In genomic region chr3:71378509-71378908, GRCh38 we compare ENCODE assay signal across 21 cellular contexts.
A peak's percentile ranks its signal among the peaks of the same experiment; 100 is the strongest.
DNase-seq lines count a peak whose midpoint lies in the region; ATAC-seq, FAIRE-seq and TF ChIP-seq lines count a peak whose summit lies in the region.
"Had no signal": no experiment of that assay in that cellular context is flagged by ENCODE, and none has a peak within 500 bp of the region (broad histone marks: within the 10 kb centered on the region; RNA-seq: fewer than 3 reads in every experiment).

No MANE protein-coding gene starts in this region.

- ATAC-seq in activated CD8-positive, alpha-beta T cell treated with anti-CD3 and anti-CD28 coated beads for 36 hours: no peak
- no peak for ATAC-seq in activated CD8-positive, alpha-beta T cell treated with anti-CD3 and anti-CD28 coated beads, Interleukin-2, amount 10 ng/mL, durations not matched to agents 7 days and 5 days
- ATAC-seq in naive thymus-derived CD8-positive, alpha-beta T cell: no peak
- ATAC-seq in GM18520 (IDR thresholded peaks at IDR 0.05; ENCODE audit: unreplicated experiment): no peak
- ATAC-seq: K562, SK-N-SH treated with all-trans-retinoic acid at 6 μM for 48 hours had no signal

- intact Hi-C loops in activated CD8-positive, alpha-beta T cell treated with anti-CD3 and anti-CD28 coated beads for 36 hours (cut with micrococcal nuclease): no loop called here

- peaks cover 85% of the 10 kb centered on the region for H3K4me1 Mint-ChIP-seq in activated CD8-positive, alpha-beta T cell treated with anti-CD3 and anti-CD28 coated beads for 36 hours (ENCODE audit: low read depth)
- H3K4me1 Mint-ChIP-seq in activated CD8-positive, alpha-beta T cell treated with anti-CD3 and anti-CD28 coated beads, Interleukin-2, amount 10 ng/mL, durations not matched to agents 7 days and 5 days (ENCODE audit: low read depth): peaks cover 30% of the 10 kb centered on the region
- peaks cover 40 to 89% (median 85%) of the 10 kb centered on the region in 4 donors for H3K4me1 Mint-ChIP-seq in naive thymus-derived CD8-positive, alpha-beta T cell
- H3K4me1 Mint-ChIP-seq in type B pancreatic cell (ENCODE audit: unreplicated experiment): peaks cover 31% of the 10 kb centered on the region

- H3K27ac Mint-ChIP-seq in activated CD8-positive, alpha-beta T cell treated with anti-CD3 and anti-CD28 coated beads for 36 hours: peak overlapping the region; percentile 84
- H3K27ac Mint-ChIP-seq in activated CD8-positive, alpha-beta T cell treated with anti-CD3 and anti-CD28 coated beads, Interleukin-2, amount 10 ng/mL, durations not matched to agents 7 days and 5 days: no peak overlapping the region
- peak overlapping the region in 7 of 10 donors; percentile 40 to 86 (median 63) for H3K27ac Mint-ChIP-seq in naive thymus-derived CD8-positive, alpha-beta T cell
- no peak overlapping the region for H3K27ac Mint-ChIP-seq in type B pancreatic cell

- peak; percentile 5 for FAIRE-seq in RCC 7860 (lab: Jason Lieb, UNC)
- peak; percentile 49 for FAIRE-seq in colon (lab: Jason Lieb, UNC)
- FAIRE-seq: D721Med, GM18507, K562 had no signal

- no peak for TF ChIP-seq CTCF in activated CD8-positive, alpha-beta T cell treated with anti-CD3 and anti-CD28 coated beads for 36 hours (IDR thresholded peaks at IDR 0.05)
- no peak for TF ChIP-seq CTCF in type B pancreatic cell (conservative IDR thresholded peaks at IDR 0.05)

- no peaks in the 10 kb centered on the region for H3K27me3 ChIP-seq in H7 (ENCODE audit: control insufficient read depth, insufficient read depth, low read length)

- peaks cover 36% of the 10 kb centered on the region for H3K36me3 Mint-ChIP-seq in activated CD8-positive, alpha-beta T cell treated with anti-CD3 and anti-CD28 coated beads for 36 hours (ENCODE audit: low read depth)
- peaks cover 8% of the 10 kb centered on the region for H3K36me3 Mint-ChIP-seq in activated CD8-positive, alpha-beta T cell treated with anti-CD3 and anti-CD28 coated beads, Interleukin-2, amount 10 ng/mL, durations not matched to agents 7 days and 5 days (ENCODE audit: low read depth)
- peaks cover 5 to 27% (median 20%) of the 10 kb centered on the region in 3 donors for H3K36me3 Mint-ChIP-seq in naive thymus-derived CD8-positive, alpha-beta T cell
- peaks cover 4% of the 10 kb centered on the region for H3K36me3 Mint-ChIP-seq in type B pancreatic cell

- DNase-seq in activated CD8-positive, alpha-beta T cell treated with anti-CD3 and anti-CD28 coated beads for 36 hours: no peak
- no peak for DNase-seq in activated CD8-positive, alpha-beta T cell treated with anti-CD3 and anti-CD28 coated beads, Interleukin-2, amount 10 ng/mL, durations not matched to agents 7 days and 5 days
- DNase-seq in RCC 7860 (ENCODE audit: low spot score) (no peak), type B pancreatic cell (ENCODE audit: extremely low spot score, unreplicated experiment) (no peak), H7 (no peak)
- no peak for DNase-seq in naive thymus-derived CD8-positive, alpha-beta T cell
- DNase-seq: C1 segment of cervical spinal cord, DMS53, GDM1, MM.1S, NCI-H1048, NCI-H1417 treated with DMSO at 0.1 percent for 48 hours, NCI-H187, NCI-H446 treated with DMSO at 0.1 percent for 48 hours had no signal

- CTCF ChIA-PET in activated CD8-positive, alpha-beta T cell treated with anti-CD3 and anti-CD28 coated beads for 36 hours (lab: Charles Lee): no interaction called here
- CTCF ChIA-PET in activated CD8-positive, alpha-beta T cell treated with anti-CD3 and anti-CD28 coated beads, Interleukin-2, amount 10 ng/mL, durations not matched to agents 7 days and 5 days (lab: Charles Lee): no interaction called here

- POLR2A ChIA-PET in activated CD8-positive, alpha-beta T cell treated with anti-CD3 and anti-CD28 coated beads for 36 hours (lab: Charles Lee): interaction anchor here (1.0 to 1.4 kb wide), 3 partner anchors 14 to 71 kb away, joined by 3 read pairs; no protein-coding TSS in a partner anchor
- POLR2A ChIA-PET in activated CD8-positive, alpha-beta T cell treated with anti-CD3 and anti-CD28 coated beads, Interleukin-2, amount 10 ng/mL, durations not matched to agents 7 days and 5 days (lab: Charles Lee): no interaction called here
- POLR2A ChIA-PET in naive thymus-derived CD8-positive, alpha-beta T cell (lab: Charles Lee): no interaction called here

- H3K27me3 Mint-ChIP-seq in activated CD8-positive, alpha-beta T cell treated with anti-CD3 and anti-CD28 coated beads for 36 hours: no peaks in the 10 kb centered on the region
- no peaks in the 10 kb centered on the region for H3K27me3 Mint-ChIP-seq in activated CD8-positive, alpha-beta T cell treated with anti-CD3 and anti-CD28 coated beads, Interleukin-2, amount 10 ng/mL, durations not matched to agents 7 days and 5 days (ENCODE audit: low read depth)
- H3K27me3 Mint-ChIP-seq in naive thymus-derived CD8-positive, alpha-beta T cell: no peaks in the 10 kb centered on the region
- no peaks in the 10 kb centered on the region for H3K27me3 Mint-ChIP-seq in type B pancreatic cell

- H3K9me3 Mint-ChIP-seq in activated CD8-positive, alpha-beta T cell treated with anti-CD3 and anti-CD28 coated beads for 36 hours: no peaks in the 10 kb centered on the region
- H3K9me3 Mint-ChIP-seq in activated CD8-positive, alpha-beta T cell treated with anti-CD3 and anti-CD28 coated beads, Interleukin-2, amount 10 ng/mL, durations not matched to agents 7 days and 5 days (ENCODE audit: insufficient read depth): no peaks in the 10 kb centered on the region
- H3K9me3 Mint-ChIP-seq in naive thymus-derived CD8-positive, alpha-beta T cell: no peaks in the 10 kb centered on the region
- H3K9me3 Mint-ChIP-seq in type B pancreatic cell: no peaks in the 10 kb centered on the region

- H3K4me3 Mint-ChIP-seq in activated CD8-positive, alpha-beta T cell treated with anti-CD3 and anti-CD28 coated beads for 36 hours: no peak overlapping the region
- H3K4me3 Mint-ChIP-seq in activated CD8-positive, alpha-beta T cell treated with anti-CD3 and anti-CD28 coated beads, Interleukin-2, amount 10 ng/mL, durations not matched to agents 7 days and 5 days: no peak overlapping the region
- peak overlapping the region in 2 of 10 donors; percentile 11 to 22 for H3K4me3 Mint-ChIP-seq in naive thymus-derived CD8-positive, alpha-beta T cell
- no peak overlapping the region for H3K4me3 Mint-ChIP-seq in type B pancreatic cell

- H3K4me3 ChIP-seq in H7 (ENCODE audit: insufficient read depth, low read depth, low read length): no peak overlapping the region
- H3K4me3 ChIP-seq: HAP-1, K562 had no signal

- no peaks in the 10 kb centered on the region for H3K36me3 ChIP-seq in H7 (replicated peaks; ENCODE audit: control insufficient read depth, insufficient read depth, low read length)
- H3K36me3 ChIP-seq: HAP-1 had no signal

Comparison
In these comparisons a context has a peak if more than half of its experiments do, and no peak if none do; other contexts are left out.
1. H3K27ac Mint-ChIP-seq: peak in activated CD8-positive, alpha-beta T cell treated with anti-CD3 and anti-CD28 coated beads for 36 hours (single experiment) and naive thymus-derived CD8-positive, alpha-beta T cell (7 of 10); none in activated CD8-positive, alpha-beta T cell treated with anti-CD3 and anti-CD28 coated beads, Interleukin-2, amount 10 ng/mL, durations not matched to agents 7 days and 5 days (single experiment) and type B pancreatic cell (single experiment).